Comparison of ENCODE assay signal across 15 cellular contexts in genomic region chr9:68690088-68690487, GRCh38. TPM values are rescaled to one million over a fixed set of nuclear protein-coding genes. Genes with fewer than 3 reads are reported as not detected.
DNase-seq lines count a peak whose midpoint lies in the region; ATAC-seq and TF ChIP-seq lines count a peak whose summit lies in the region.
"Had no signal": no experiment of that assay in that cellular context is flagged by ENCODE, and none has a peak within 500 bp of the region (broad histone marks: within the 10 kb centered on the region; RNA-seq: fewer than 3 reads in every experiment).

No MANE protein-coding gene starts in this region.

- TF ChIP-seq POLR2A in adrenal gland (IDR thresholded peaks at IDR 0.05) = no peak

- H2BK120ac ChIP-seq in neuronal stem cell (ENCODE audit: low read depth, low read length) = no peak overlapping the region

- no peak overlapping the region for H2BK5ac ChIP-seq in neuronal stem cell (ENCODE audit: low read length)

- H3K4me3 ChIP-seq in adrenal gland = no peak overlapping the region
- H3K4me3 ChIP-seq in neuronal stem cell (ENCODE audit: low read length in 2 of 2) = no peak overlapping the region
- H3K4me3 ChIP-seq in effector memory CD4-positive, alpha-beta T cell (ENCODE audit: insufficient read depth, low read depth, low read length, poor library complexity, severe bottlenecking) = no peak overlapping the region
- H3K4me3 ChIP-seq: SJSA1, transverse colon had no signal

- no peak overlapping the region for H2BK15ac ChIP-seq in neuronal stem cell (ENCODE audit: low read length)

- in situ Hi-C loops in ACHN (cut with HindIII; ENCODE audit: low pct_ligation_motif_present, low pct_unique_long_range_greater_than_20kb, low sequenced_read_pairs) = no loop called here

- no peak overlapping the region for H3K9ac ChIP-seq in neuronal stem cell (ENCODE audit: low read depth, low read length, poor library complexity)

- no peak overlapping the region for H3K23ac ChIP-seq in neuronal stem cell (ENCODE audit: low read depth, low read length, poor library complexity)

- H3K27me3 ChIP-seq in adrenal gland (no peaks in the 10 kb centered on the region), neuronal stem cell (ENCODE audit: control insufficient read depth in 3 of 3, insufficient read depth in 3 of 3, low read depth in 1 of 3, low read length in 3 of 3) (no peaks in the 10 kb centered on the region)
- no peaks in the 10 kb centered on the region for H3K27me3 ChIP-seq in effector memory CD4-positive, alpha-beta T cell (replicated peaks; ENCODE audit: control insufficient read depth, insufficient read depth, low read length, poor library complexity, severe bottlenecking)
- H3K27me3 ChIP-seq: transverse colon had no signal

- WGBS in adrenal gland, 4 donors = 13 to 36% (median 22%) methylated on average over 6 of the region's 6 CpGs
- no CpG with 5 or more reads among the region's 6 CpGs for WGBS in neuronal stem cell (ENCODE audit: extremely low coverage in 2 of 2, insufficient read length in 2 of 2, insufficient replicate concordance in 1 of 2), 2 donors

- H3K4ac ChIP-seq in neuronal stem cell (ENCODE audit: low read length) = no peak overlapping the region

- H3K14ac ChIP-seq in neuronal stem cell (ENCODE audit: low read length) = no peak overlapping the region

- intact Hi-C loops in adrenal gland (cut with DNase I) = no loop called here
- intact Hi-C loops in cardiac septum (cut with DNase I) = loop anchor here (5.0 kb wide), 1 partner anchor 252 kb away; no protein-coding TSS in a partner anchor

- no peaks in the 10 kb centered on the region for H3K9me3 ChIP-seq in adrenal gland (replicated peaks in 1 of 3)
- H3K9me3 ChIP-seq in neuronal stem cell (replicated peaks in 1 of 2; ENCODE audit: control insufficient read depth in 2 of 2, insufficient read depth in 1 of 2, low read depth in 1 of 2, low read length in 2 of 2) = no peaks in the 10 kb centered on the region
- no peaks in the 10 kb centered on the region for H3K9me3 ChIP-seq in effector memory CD4-positive, alpha-beta T cell (ENCODE audit: control insufficient read depth, low read length)
- H3K9me3 ChIP-seq: SJSA1, transverse colon had no signal

- H4K8ac ChIP-seq in neuronal stem cell (ENCODE audit: low read depth, low read length) = no peak overlapping the region

- no peak overlapping the region for H2AK5ac ChIP-seq in neuronal stem cell (ENCODE audit: low read depth, low read length)

- no peak overlapping the region for H3K4me2 ChIP-seq in neuronal stem cell (ENCODE audit: insufficient read depth, low read length, poor library complexity, severe bottlenecking)

- H3K36me3 ChIP-seq in adrenal gland (replicated peaks in 1 of 2) (no peaks in the 10 kb centered on the region), neuronal stem cell (replicated peaks in 1 of 2; ENCODE audit: control insufficient read depth in 2 of 2, insufficient read depth in 2 of 2, low read length in 2 of 2) (no peaks in the 10 kb centered on the region)
- H3K36me3 ChIP-seq in effector memory CD4-positive, alpha-beta T cell (ENCODE audit: control insufficient read depth, insufficient read depth, low read length) = no peaks in the 10 kb centered on the region
- H3K36me3 ChIP-seq: SJSA1, transverse colon had no signal

- no peak for TF ChIP-seq CTCF in adrenal gland (IDR thresholded peaks at IDR 0.05)

- no peaks in the 10 kb centered on the region for H3K79me1 ChIP-seq in neuronal stem cell (ENCODE audit: low read depth, low read length)

- ATAC-seq in GM18870 (IDR thresholded peaks at IDR 0.05; ENCODE audit: unreplicated experiment) (no peak), HG03045 (IDR thresholded peaks at IDR 0.05; ENCODE audit: unreplicated experiment) (no peak)
- ATAC-seq: HCT116 had no signal

- no peak overlapping the region for H4K91ac ChIP-seq in neuronal stem cell (ENCODE audit: low read depth, low read length, poor library complexity)

- H2AFZ ChIP-seq in neuronal stem cell (ENCODE audit: low read length) = peak overlapping the region; percentile 6

- H3K27ac ChIP-seq in adrenal gland (peak overlapping the region in 2 of 5 donors; percentile 55 to 68), neuronal stem cell (replicated peaks; ENCODE audit: low read length) (no peak overlapping the region)
- H3K27ac ChIP-seq in effector memory CD4-positive, alpha-beta T cell (ENCODE audit: insufficient read depth, low read length, poor library complexity, severe bottlenecking) = no peak overlapping the region
- H3K27ac ChIP-seq: SJSA1, transverse colon had no signal

- no peak overlapping the region for H3K18ac ChIP-seq in neuronal stem cell (ENCODE audit: low read length)

- H3K4me1 ChIP-seq in adrenal gland (replicated peaks in 1 of 2) (no peaks in the 10 kb centered on the region), neuronal stem cell (ENCODE audit: control insufficient read depth in 2 of 2, insufficient read depth in 1 of 2, low read depth in 1 of 2, low read length in 2 of 2) (peaks cover 3 to 27% of the 10 kb centered on the region in 2 donors)
- no peaks in the 10 kb centered on the region for H3K4me1 ChIP-seq in effector memory CD4-positive, alpha-beta T cell (ENCODE audit: control insufficient read depth, insufficient read depth, low read length, poor library complexity, severe bottlenecking)
- H3K4me1 ChIP-seq: SJSA1, transverse colon had no signal

- H2BK12ac ChIP-seq in neuronal stem cell (ENCODE audit: low read length) = no peak overlapping the region

- DNase-seq in ACHN (peak; percentile 70), adrenal gland (peak; percentile 74 to 93 (median 85)), cardiac septum (ENCODE audit: low spot score) (peak; percentile 81), neuronal stem cell (ENCODE audit: low spot score) (no peak), NCI-H748 (lab: John Stamatoyannopoulos, UW; ENCODE audit: unreplicated experiment) (no peak)
- DNase-seq in effector memory CD4-positive, alpha-beta T cell = no peak
- DNase-seq: activated T-cell treated with anti-CD3 and anti-CD28 coated beads for 4 hours, DMS153, NCI-H1417, transverse colon had no signal

RNA-seq across cellular contexts. Expression of gene PIP5K1B, which starts 15.0 kb away (rescaled TPM):
- total RNA-seq in adrenal gland = 10 to 100 TPM in 5 of 8 donors, 1 to 10 TPM in 3; 6.8 to 24.0 (median 11.8) TPM
- polyA plus RNA-seq in adrenal gland = 1 to 10 TPM; 2.1 to 9.5 (median 3.0) TPM
- 27.1 TPM for total RNA-seq in cardiac septum
- polyA plus RNA-seq in neuronal stem cell (2013, experiment 1 of 2) = 2.8 TPM
- polyA plus RNA-seq in neuronal stem cell (2013, experiment 2 of 2) = 2.6 TPM
- total RNA-seq: A673, SJSA1 had no signal

Comparison
In these comparisons a context has a peak if more than half of its experiments do, and no peak if none do; other contexts are left out.
1. DNase-seq: peak in ACHN (single experiment), adrenal gland (7 of 7) and cardiac septum (single experiment); none in neuronal stem cell (single experiment), NCI-H748 (single experiment) and effector memory CD4-positive, alpha-beta T cell (0 of 3).